Comparison of ENCODE assay signal across 8 cellular contexts in genomic region chr15:40425681-40426080, GRCh38.
"Had no signal": no experiment of that assay in that cellular context is flagged by ENCODE, and none has a peak within 500 bp of the region (broad histone marks: within the 10 kb centered on the region; RNA-seq: fewer than 3 reads in every experiment).

No MANE protein-coding gene starts in this region.

- H3K27ac ChIP-seq: HL-60 had no signal

- H3K4me1 Mint-ChIP-seq: IgD-negative memory B cell had no signal

- H3K4me3 ChIP-seq: K562 had no signal

- H3K27ac Mint-ChIP-seq: IgD-negative memory B cell had no signal

- DNase-seq: IMR-90, KBM-7, KG1 had no signal

- FAIRE-seq: HepG2, HTR-8/SVneo, K562 had no signal

- H3K9me3 Mint-ChIP-seq: IgD-negative memory B cell had no signal

- H3K4me3 Mint-ChIP-seq: IgD-negative memory B cell had no signal

- H3K27me3 Mint-ChIP-seq: IgD-negative memory B cell had no signal

- ATAC-seq: HepG2, K562 had no signal
